ENCODE assay signal across 29 cellular contexts in genomic region chr4:123381996-123382395, GRCh38.
"Had no signal": no experiment of that assay in that cellular context is flagged by ENCODE, and none has a peak within 500 bp of the region (broad histone marks: within the 10 kb centered on the region; RNA-seq: fewer than 3 reads in every experiment).

No MANE protein-coding gene starts in this region.

- H3K36me3 ChIP-seq: cardiac muscle cell, MG63, Peyer's patch, SJCRH30 had no signal

- H3K4me2 ChIP-seq: KMS-11, SK-N-SH had no signal

- H3K36me3 Mint-ChIP-seq: activated naive CD4-positive, alpha-beta T cell treated with anti-CD3 and anti-CD28 coated beads, Interleukin-2, amount 50 U/mL, for 24 hours; brain had no signal

- H3K9me3 ChIP-seq: MG63, Peyer's patch, SJCRH30, SK-N-SH had no signal

- H3K9ac ChIP-seq: KMS-11, SK-N-SH had no signal

- H3K4me1 Mint-ChIP-seq: activated CD4-positive, alpha-beta memory T cell treated with anti-CD3 and anti-CD28 coated beads, Interleukin-2, amount 10 ng/mL, durations not matched to agents 7 days and 5 days; activated naive CD4-positive, alpha-beta T cell treated with anti-CD3 and anti-CD28 coated beads, Interleukin-2, amount 50 U/mL, for 24 hours; brain had no signal

- H3K27ac Mint-ChIP-seq: activated CD4-positive, alpha-beta memory T cell treated with anti-CD3 and anti-CD28 coated beads, Interleukin-2, amount 10 ng/mL, durations not matched to agents 7 days and 5 days; activated naive CD4-positive, alpha-beta T cell treated with anti-CD3 and anti-CD28 coated beads, Interleukin-2, amount 50 U/mL, for 24 hours; brain; T-helper 17 cell had no signal

- H3K27ac ChIP-seq: cardiac muscle cell, KMS-11, Peyer's patch, RWPE1, SJCRH30 had no signal

- H3K27me3 ChIP-seq: cardiac muscle cell, MG63, Peyer's patch, SJCRH30 had no signal

- H3K4me3 ChIP-seq: cardiac muscle cell, MG63, Peyer's patch, SJCRH30 had no signal

- ATAC-seq: T-helper 17 cell had no signal

- DNase-seq: activated CD4-positive, alpha-beta memory T cell treated with anti-CD3 and anti-CD28 coated beads, Interleukin-2, amount 10 ng/mL, durations not matched to agents 7 days and 5 days; activated CD4-positive, alpha-beta T cell treated with anti-CD3 and anti-CD28 coated beads, Interleukin-2, amount 50 U/mL, for 1 hour; activated CD4-positive, CD25-positive, alpha-beta regulatory T cell; activated CD8-positive, alpha-beta memory T cell treated with anti-CD3 and anti-CD28 coated beads, Interleukin-2, amount 50 U/mL, for 48 hours; activated effector memory CD4-positive, alpha-beta T cell treated with Interleukin-2 at 50 U/mL for 16 hours; activated naive CD4-positive, alpha-beta T cell; activated T-cell treated with anti-CD3 and anti-CD28 coated beads, Interleukin-2, amount 50 U/mL, for 1 hour; aorta; MG63; MV-4-11; NCI-H1092 treated with DMSO at 0.1 percent for 48 hours; NCI-H1417 treated with DMSO at 0.1 percent for 48 hours; NCI-H1694; NCI-H2029; NCI-H2107; NCI-H2171 treated with DMSO at 0.1 percent for 48 hours; NCI-H226; NCI-H526; Peyer's patch; Right ventricle myocardium superior; SJCRH30; SK-N-SH; T-helper 17 cell; T-helper 9 cell had no signal

- H3K9me3 Mint-ChIP-seq: activated CD4-positive, alpha-beta memory T cell treated with anti-CD3 and anti-CD28 coated beads, Interleukin-2, amount 10 ng/mL, durations not matched to agents 7 days and 5 days; activated naive CD4-positive, alpha-beta T cell treated with anti-CD3 and anti-CD28 coated beads, Interleukin-2, amount 50 U/mL, for 24 hours; brain had no signal

- H3K4me1 ChIP-seq: Peyer's patch had no signal

- H3K4me3 Mint-ChIP-seq: activated CD4-positive, alpha-beta memory T cell treated with anti-CD3 and anti-CD28 coated beads, Interleukin-2, amount 10 ng/mL, durations not matched to agents 7 days and 5 days; activated naive CD4-positive, alpha-beta T cell treated with anti-CD3 and anti-CD28 coated beads, Interleukin-2, amount 50 U/mL, for 24 hours; brain; T-helper 17 cell had no signal
